In the genomic region with DNA sequence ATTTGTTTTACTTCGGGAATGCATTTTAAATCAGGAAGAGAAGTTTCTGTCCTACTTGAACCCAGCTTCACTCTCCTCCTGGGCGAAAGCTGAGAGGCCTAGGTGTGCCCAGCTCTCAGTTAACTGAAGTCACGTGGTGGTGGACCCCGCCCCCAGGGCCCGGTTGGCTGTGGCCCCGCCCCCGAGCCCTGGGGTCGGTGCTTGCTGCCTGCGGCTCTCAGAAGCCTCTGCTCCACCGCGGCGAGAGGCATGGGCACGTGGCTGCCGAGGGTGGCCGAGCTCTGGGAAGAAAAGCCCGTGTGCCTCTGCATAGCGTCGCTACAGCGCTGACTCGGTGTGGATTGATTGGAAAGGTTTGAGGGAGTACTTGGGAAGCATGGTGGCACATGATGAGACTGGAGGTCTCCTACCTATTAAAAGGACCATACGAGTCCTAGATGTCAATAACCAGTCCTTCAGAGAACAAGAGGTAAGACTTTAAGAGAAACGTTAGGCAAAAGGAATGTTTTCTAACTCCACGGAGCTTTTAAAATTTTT, we compare ENCODE assay signal across 8 cellular contexts. TPM values are rescaled to one million over a fixed set of nuclear protein-coding genes. Genes with fewer than 3 reads are reported as not detected.
DNase-seq lines count a peak whose midpoint lies in the region; ATAC-seq and TF ChIP-seq lines count a peak whose summit lies in the region.

No MANE protein-coding gene starts in this region.

- DNase-seq in Caki2 (ENCODE audit: low read depth) (peak; percentile 91), HFFc6 (peak; percentile 83), NCI-H2196 treated with DMSO at 0.1 percent for 48 hours (lab: John Stamatoyannopoulos, UW; ENCODE audit: unreplicated experiment) (peak; percentile 45), mesendoderm (peak; percentile 97)
- peak; percentile 32 to 51 (median 47) for DNase-seq in activated CD8-positive, alpha-beta memory T cell treated with anti-CD3 and anti-CD28 coated beads for 48 hours (ENCODE audit: low read depth in 2 of 3, low spot score in 2 of 3)
- peak; percentile 61 for DNase-seq in stimulated activated CD8-positive, alpha-beta memory T cell treated with anti-CD3 and anti-CD28 coated beads, Interleukin-12 subunit alpha, Interleukin-12 subunit beta, amount 100 ng/mL, for 1 hour (ENCODE audit: low read depth)

- H3K4me2 ChIP-seq in mesendoderm (ENCODE audit: low read length), result peak overlapping the region; percentile 74

- WGBS in mesendoderm (ENCODE audit: extremely low coverage, insufficient coverage, low lambda C conversion rate), result no CpG with 5 or more reads among the region's 23 CpGs

- H3K9ac ChIP-seq in endocrine pancreas (ENCODE audit: control insufficient read depth, insufficient read depth, low read length), result peak overlapping the region; percentile 77
- peak overlapping the region; percentile 80 for H3K9ac ChIP-seq in mesendoderm (ENCODE audit: low read length)

- H3K4me3 ChIP-seq in endocrine pancreas (ENCODE audit: control insufficient read depth, insufficient read depth, low read length) (peak overlapping the region; percentile 98), mesendoderm (ENCODE audit: low read length) (peak overlapping the region; percentile 49)

- H3K4ac ChIP-seq in mesendoderm (ENCODE audit: low read depth, low read length), result no peak overlapping the region

- peak overlapping the region; percentile 96 for H3K27ac Mint-ChIP-seq in HFFc6

- peaks cover 4% of the 10 kb centered on the region for H3K4me1 ChIP-seq in endocrine pancreas (ENCODE audit: control insufficient read depth, insufficient read depth, low read length)
- H3K4me1 ChIP-seq in mesendoderm (ENCODE audit: control insufficient read depth, low read depth, low read length), result no peaks in the 10 kb centered on the region

- H2AK5ac ChIP-seq in mesendoderm (ENCODE audit: low read length), result no peak overlapping the region

- H4K8ac ChIP-seq in mesendoderm (ENCODE audit: low read depth, low read length), result no peak overlapping the region

- H3K18ac ChIP-seq in mesendoderm (ENCODE audit: low read length), result no peak overlapping the region

- no peak overlapping the region for H2BK5ac ChIP-seq in mesendoderm (ENCODE audit: low read length)

- ATAC-seq in GM19452 (IDR thresholded peaks at IDR 0.05; ENCODE audit: unreplicated experiment), result no peak

- H3K79me1 ChIP-seq in mesendoderm (ENCODE audit: low read length), result no peaks in the 10 kb centered on the region

- peaks cover 15% of the 10 kb centered on the region for H3K79me2 ChIP-seq in mesendoderm (ENCODE audit: control insufficient read depth, insufficient read depth, low read length)

- no peaks in the 10 kb centered on the region for H3K36me3 ChIP-seq in endocrine pancreas (ENCODE audit: control insufficient read depth, insufficient read depth, low read length)
- H3K36me3 ChIP-seq in mesendoderm (ENCODE audit: control insufficient read depth, insufficient read depth, low read length), result no peaks in the 10 kb centered on the region

- in situ Hi-C loops in Caki2 (cut with HindIII; ENCODE audit: low pct_unique_long_range_greater_than_20kb, low sequenced_read_pairs), result loop anchor here (25.0 kb wide), 1 partner anchor 609 kb away; the partner anchor contains the start of gene AKR1E2

- peaks cover 26% of the 10 kb centered on the region for H3K36me3 Mint-ChIP-seq in HFFc6 (ENCODE audit: low read depth)

- H3K23ac ChIP-seq in mesendoderm (ENCODE audit: low read length), result no peak overlapping the region

- peaks cover 54% of the 10 kb centered on the region for H3K4me1 Mint-ChIP-seq in HFFc6 (ENCODE audit: low read depth)

- H3K56ac ChIP-seq in mesendoderm (ENCODE audit: low read length), result peak overlapping the region; percentile 91

- no peak overlapping the region for H2BK15ac ChIP-seq in mesendoderm (replicated peaks; ENCODE audit: low read depth)

- H3K4me3 Mint-ChIP-seq in HFFc6, result peak overlapping the region; percentile 98

- H3K27ac ChIP-seq in mesendoderm (ENCODE audit: low read depth, low read length), result no peak overlapping the region

- H3K9me3 Mint-ChIP-seq in HFFc6, result no peaks in the 10 kb centered on the region

- no peak overlapping the region for H4K5ac ChIP-seq in mesendoderm (ENCODE audit: low read length)

- no peak for TF ChIP-seq CTCF in HFFc6 (IDR thresholded peaks at IDR 0.05)

- no peak overlapping the region for H2BK120ac ChIP-seq in mesendoderm (ENCODE audit: low read depth, low read length)

- H3K9me3 ChIP-seq in endocrine pancreas (ENCODE audit: control insufficient read depth, low read length), result no peaks in the 10 kb centered on the region

- H3K27me3 Mint-ChIP-seq in HFFc6 (ENCODE audit: insufficient read depth), result no peaks in the 10 kb centered on the region; the same call in 1 of the 2 replicates

- H3K27me3 ChIP-seq in endocrine pancreas (ENCODE audit: control insufficient read depth, insufficient read depth, low read length), result no peaks in the 10 kb centered on the region
- H3K27me3 ChIP-seq in mesendoderm (ENCODE audit: insufficient read depth, low read length, poor library complexity), result no peaks in the 10 kb centered on the region

RNA-seq across cellular contexts. Expression of gene NET1, which starts 34.1 kb away (rescaled TPM):
- 10.8 and 33.6 TPM in 2 replicates for total RNA-seq in Caki2 (2014; rRNA removed; shearing (Covaris generic); ENCODE audit: low replicate concordance)
- 10 to 100 TPM; 65.1 to 92.9 (median 86.6) TPM for total RNA-seq in HFFc6 (2021; fragmentation: NEBNext Ultra II Directional; extraction: Animal tissue kit (Norgen Biotek cat#: 25700))
- polyA plus RNA-seq in mesendoderm (2013, experiment 1 of 2), result 49.9 TPM
- 51.9 TPM for polyA plus RNA-seq in mesendoderm (2013, experiment 2 of 2)

RNA-seq across cellular contexts. Expression of gene TUBAL3, which starts 41.8 kb away (rescaled TPM):
- not detected in 2 replicates for total RNA-seq in Caki2 (2014; rRNA removed; shearing (Covaris generic); ENCODE audit: low replicate concordance)
- total RNA-seq in HFFc6 (2021; fragmentation: NEBNext Ultra II Directional; extraction: Animal tissue kit (Norgen Biotek cat#: 25700)), result not detected
- polyA plus RNA-seq in mesendoderm (2013, experiment 1 of 2), result 0.06 TPM
- polyA plus RNA-seq in mesendoderm (2013, experiment 2 of 2), result 0.04 TPM

RNA-seq across cellular contexts. Expression of gene CALML5, which starts 52.9 kb away (rescaled TPM):
- total RNA-seq in Caki2 (2014; rRNA removed; shearing (Covaris generic); ENCODE audit: low replicate concordance), result not detected in 2 replicates
- total RNA-seq in HFFc6 (2021; fragmentation: NEBNext Ultra II Directional; extraction: Animal tissue kit (Norgen Biotek cat#: 25700)), result not detected
- polyA plus RNA-seq in mesendoderm (2013, experiment 1 of 2), result not detected
- not detected for polyA plus RNA-seq in mesendoderm (2013, experiment 2 of 2)

Comparison
In these comparisons a context has a peak if more than half of its experiments do, and no peak if none do; other contexts are left out.
1. DNase-seq: peak in every context shown above with its lines; median percentile 97 in mesendoderm; 91 in Caki2; 83 in HFFc6; 61 in stimulated activated CD8-positive, alpha-beta memory T cell treated with anti-CD3 and anti-CD28 coated beads, Interleukin-12 subunit alpha, Interleukin-12 subunit beta, amount 100 ng/mL, for 1 hour; 47 in activated CD8-positive, alpha-beta memory T cell treated with anti-CD3 and anti-CD28 coated beads for 48 hours; 45 in NCI-H2196 treated with DMSO at 0.1 percent for 48 hours.